In the genomic region with DNA sequence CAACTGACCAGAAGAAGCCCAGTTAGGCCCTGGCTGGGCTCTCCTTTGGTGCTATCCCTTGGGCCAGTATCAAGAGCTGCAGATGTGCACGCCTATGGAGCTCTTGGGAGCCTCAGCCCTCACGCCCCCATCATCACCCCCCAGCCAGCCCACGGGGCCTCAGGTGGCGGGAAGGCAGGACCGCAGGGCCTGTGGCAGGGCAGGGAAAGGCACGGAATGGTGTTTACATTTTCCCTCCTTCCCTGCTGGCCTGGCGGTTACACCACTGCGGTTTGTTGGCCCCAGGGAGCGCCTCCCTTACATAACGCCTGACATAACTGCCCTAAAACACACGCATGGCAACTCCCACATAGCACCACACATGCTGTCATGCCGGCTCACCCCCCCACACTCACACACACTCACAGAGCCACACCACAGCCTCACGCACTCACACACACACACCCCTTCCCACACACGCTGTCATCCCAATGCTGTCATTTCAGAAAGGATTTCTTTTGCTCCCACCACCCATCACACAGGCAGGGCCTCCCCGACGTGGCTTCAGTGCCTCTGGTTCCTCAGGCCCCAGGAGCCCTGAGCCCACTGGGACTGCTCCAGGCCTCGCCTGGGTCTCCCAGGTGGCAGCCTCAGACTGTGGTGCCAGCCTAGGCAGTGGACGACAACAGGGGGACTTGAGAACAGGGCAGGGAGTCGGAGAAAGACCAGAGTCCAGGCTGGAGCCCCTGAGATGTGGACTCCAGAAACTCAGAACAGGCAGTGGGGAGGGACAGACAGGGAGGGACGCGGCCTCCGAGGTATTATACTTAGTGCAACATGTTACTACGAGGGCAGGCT, we compare ENCODE assay signal across 1 cellular context.
TF ChIP-seq lines count a peak whose summit lies in the region.

No MANE protein-coding gene starts in this region.

TF ChIP-seq in HepG2, 621 proteins besides CTCF, POLR2A, EP300 and RAD21 (continued from another document and continues in another):
- TF ChIP-seq AHDC1 (CRISPR knock-in tag; IDR thresholded peaks at IDR 0.05; ENCODE audit: borderline replicate concordance): peak; percentile 57; the same call in 1 of the 2 replicates
- peak; percentile 61 for TF ChIP-seq HNRNPLL (IDR thresholded peaks at IDR 0.05; ENCODE audit: low read depth, low read length, poor library complexity, severe bottlenecking)
- peak; percentile 94 for TF ChIP-seq BRD4 (CRISPR knock-in tag; IDR thresholded peaks at IDR 0.05)
- TF ChIP-seq ATF7-NPFF (CRISPR knock-in tag; IDR thresholded peaks at IDR 0.05; ENCODE audit: low read depth): peak; percentile 93
- TF ChIP-seq, protein P1, sequence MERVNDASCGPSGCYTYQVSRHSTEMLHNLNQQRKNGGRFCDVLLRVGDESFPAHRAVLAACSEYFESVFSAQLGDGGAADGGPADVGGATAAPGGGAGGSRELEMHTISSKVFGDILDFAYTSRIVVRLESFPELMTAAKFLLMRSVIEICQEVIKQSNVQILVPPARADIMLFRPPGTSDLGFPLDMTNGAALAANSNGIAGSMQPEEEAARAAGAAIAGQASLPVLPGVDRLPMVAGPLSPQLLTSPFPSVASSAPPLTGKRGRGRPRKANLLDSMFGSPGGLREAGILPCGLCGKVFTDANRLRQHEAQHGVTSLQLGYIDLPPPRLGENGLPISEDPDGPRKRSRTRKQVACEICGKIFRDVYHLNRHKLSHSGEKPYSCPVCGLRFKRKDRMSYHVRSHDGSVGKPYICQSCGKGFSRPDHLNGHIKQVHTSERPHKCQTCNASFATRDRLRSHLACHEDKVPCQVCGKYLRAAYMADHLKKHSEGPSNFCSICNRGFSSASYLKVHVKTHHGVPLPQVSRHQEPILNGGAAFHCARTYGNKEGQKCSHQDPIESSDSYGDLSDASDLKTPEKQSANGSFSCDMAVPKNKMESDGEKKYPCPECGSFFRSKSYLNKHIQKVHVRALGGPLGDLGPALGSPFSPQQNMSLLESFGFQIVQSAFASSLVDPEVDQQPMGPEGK (CRISPR knock-in tag; IDR thresholded peaks at IDR 0.05): peak; percentile 93
- TF ChIP-seq RAD51 (IDR thresholded peaks at IDR 0.05; ENCODE audit: borderline replicate concordance): no peak
- peak; percentile 91 for TF ChIP-seq MTERF4 (CRISPR knock-in tag; IDR thresholded peaks at IDR 0.05)
- peak; percentile 95 for TF ChIP-seq TBX2 (CRISPR knock-in tag; IDR thresholded peaks at IDR 0.05; ENCODE audit: borderline replicate concordance)
- TF ChIP-seq, protein P2, sequence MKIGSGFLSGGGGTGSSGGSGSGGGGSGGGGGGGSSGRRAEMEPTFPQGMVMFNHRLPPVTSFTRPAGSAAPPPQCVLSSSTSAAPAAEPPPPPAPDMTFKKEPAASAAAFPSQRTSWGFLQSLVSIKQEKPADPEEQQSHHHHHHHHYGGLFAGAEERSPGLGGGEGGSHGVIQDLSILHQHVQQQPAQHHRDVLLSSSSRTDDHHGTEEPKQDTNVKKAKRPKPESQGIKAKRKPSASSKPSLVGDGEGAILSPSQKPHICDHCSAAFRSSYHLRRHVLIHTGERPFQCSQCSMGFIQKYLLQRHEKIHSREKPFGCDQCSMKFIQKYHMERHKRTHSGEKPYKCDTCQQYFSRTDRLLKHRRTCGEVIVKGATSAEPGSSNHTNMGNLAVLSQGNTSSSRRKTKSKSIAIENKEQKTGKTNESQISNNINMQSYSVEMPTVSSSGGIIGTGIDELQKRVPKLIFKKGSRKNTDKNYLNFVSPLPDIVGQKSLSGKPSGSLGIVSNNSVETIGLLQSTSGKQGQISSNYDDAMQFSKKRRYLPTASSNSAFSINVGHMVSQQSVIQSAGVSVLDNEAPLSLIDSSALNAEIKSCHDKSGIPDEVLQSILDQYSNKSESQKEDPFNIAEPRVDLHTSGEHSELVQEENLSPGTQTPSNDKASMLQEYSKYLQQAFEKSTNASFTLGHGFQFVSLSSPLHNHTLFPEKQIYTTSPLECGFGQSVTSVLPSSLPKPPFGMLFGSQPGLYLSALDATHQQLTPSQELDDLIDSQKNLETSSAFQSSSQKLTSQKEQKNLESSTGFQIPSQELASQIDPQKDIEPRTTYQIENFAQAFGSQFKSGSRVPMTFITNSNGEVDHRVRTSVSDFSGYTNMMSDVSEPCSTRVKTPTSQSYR (CRISPR knock-in tag; IDR thresholded peaks at IDR 0.05; ENCODE audit: borderline replicate concordance): peak; percentile 55; the same call in 1 of the 2 replicates
- peak; percentile 50; the same call in 1 of the 2 replicates for TF ChIP-seq ZBTB25 (CRISPR knock-in tag; IDR thresholded peaks at IDR 0.05)
- TF ChIP-seq ZNF570 (CRISPR knock-in tag; IDR thresholded peaks at IDR 0.05; ENCODE audit: borderline replicate concordance): 0 out of 2 replicates have a peak, but pooled peaks have one; percentile 24
- TF ChIP-seq DPF2 (CRISPR knock-in tag; IDR thresholded peaks at IDR 0.05; ENCODE audit: borderline replicate concordance, low read depth): peak; percentile 86
- TF ChIP-seq ZNF841 (CRISPR knock-in tag; IDR thresholded peaks at IDR 0.05; ENCODE audit: borderline replicate concordance): no peak
- no peak for TF ChIP-seq REXO4 (CRISPR knock-in tag; IDR thresholded peaks at IDR 0.05; ENCODE audit: borderline replicate concordance)
- TF ChIP-seq MXI1 (IDR thresholded peaks at IDR 0.05; ENCODE audit: borderline replicate concordance, low read depth, low read length): peak; percentile 52; the same call in 1 of the 3 replicates
- peak; percentile 91 for TF ChIP-seq ZNF746 (CRISPR knock-in tag; IDR thresholded peaks at IDR 0.05)
- no peak for TF ChIP-seq ARNT (IDR thresholded peaks at IDR 0.05)
- 0 out of 2 replicates have a peak, but pooled peaks have one; percentile 1 for TF ChIP-seq ZNF567 (CRISPR knock-in tag; IDR thresholded peaks at IDR 0.05; ENCODE audit: borderline replicate concordance)
- TF ChIP-seq ATF3 (CRISPR knock-in tag; IDR thresholded peaks at IDR 0.05): 0 out of 2 replicates have a peak, but pooled peaks have one; percentile 11
- TF ChIP-seq ZNF616 (CRISPR knock-in tag; IDR thresholded peaks at IDR 0.05; ENCODE audit: low read depth): 0 out of 2 replicates have a peak, but pooled peaks have one; percentile 30
- TF ChIP-seq, protein P3, sequence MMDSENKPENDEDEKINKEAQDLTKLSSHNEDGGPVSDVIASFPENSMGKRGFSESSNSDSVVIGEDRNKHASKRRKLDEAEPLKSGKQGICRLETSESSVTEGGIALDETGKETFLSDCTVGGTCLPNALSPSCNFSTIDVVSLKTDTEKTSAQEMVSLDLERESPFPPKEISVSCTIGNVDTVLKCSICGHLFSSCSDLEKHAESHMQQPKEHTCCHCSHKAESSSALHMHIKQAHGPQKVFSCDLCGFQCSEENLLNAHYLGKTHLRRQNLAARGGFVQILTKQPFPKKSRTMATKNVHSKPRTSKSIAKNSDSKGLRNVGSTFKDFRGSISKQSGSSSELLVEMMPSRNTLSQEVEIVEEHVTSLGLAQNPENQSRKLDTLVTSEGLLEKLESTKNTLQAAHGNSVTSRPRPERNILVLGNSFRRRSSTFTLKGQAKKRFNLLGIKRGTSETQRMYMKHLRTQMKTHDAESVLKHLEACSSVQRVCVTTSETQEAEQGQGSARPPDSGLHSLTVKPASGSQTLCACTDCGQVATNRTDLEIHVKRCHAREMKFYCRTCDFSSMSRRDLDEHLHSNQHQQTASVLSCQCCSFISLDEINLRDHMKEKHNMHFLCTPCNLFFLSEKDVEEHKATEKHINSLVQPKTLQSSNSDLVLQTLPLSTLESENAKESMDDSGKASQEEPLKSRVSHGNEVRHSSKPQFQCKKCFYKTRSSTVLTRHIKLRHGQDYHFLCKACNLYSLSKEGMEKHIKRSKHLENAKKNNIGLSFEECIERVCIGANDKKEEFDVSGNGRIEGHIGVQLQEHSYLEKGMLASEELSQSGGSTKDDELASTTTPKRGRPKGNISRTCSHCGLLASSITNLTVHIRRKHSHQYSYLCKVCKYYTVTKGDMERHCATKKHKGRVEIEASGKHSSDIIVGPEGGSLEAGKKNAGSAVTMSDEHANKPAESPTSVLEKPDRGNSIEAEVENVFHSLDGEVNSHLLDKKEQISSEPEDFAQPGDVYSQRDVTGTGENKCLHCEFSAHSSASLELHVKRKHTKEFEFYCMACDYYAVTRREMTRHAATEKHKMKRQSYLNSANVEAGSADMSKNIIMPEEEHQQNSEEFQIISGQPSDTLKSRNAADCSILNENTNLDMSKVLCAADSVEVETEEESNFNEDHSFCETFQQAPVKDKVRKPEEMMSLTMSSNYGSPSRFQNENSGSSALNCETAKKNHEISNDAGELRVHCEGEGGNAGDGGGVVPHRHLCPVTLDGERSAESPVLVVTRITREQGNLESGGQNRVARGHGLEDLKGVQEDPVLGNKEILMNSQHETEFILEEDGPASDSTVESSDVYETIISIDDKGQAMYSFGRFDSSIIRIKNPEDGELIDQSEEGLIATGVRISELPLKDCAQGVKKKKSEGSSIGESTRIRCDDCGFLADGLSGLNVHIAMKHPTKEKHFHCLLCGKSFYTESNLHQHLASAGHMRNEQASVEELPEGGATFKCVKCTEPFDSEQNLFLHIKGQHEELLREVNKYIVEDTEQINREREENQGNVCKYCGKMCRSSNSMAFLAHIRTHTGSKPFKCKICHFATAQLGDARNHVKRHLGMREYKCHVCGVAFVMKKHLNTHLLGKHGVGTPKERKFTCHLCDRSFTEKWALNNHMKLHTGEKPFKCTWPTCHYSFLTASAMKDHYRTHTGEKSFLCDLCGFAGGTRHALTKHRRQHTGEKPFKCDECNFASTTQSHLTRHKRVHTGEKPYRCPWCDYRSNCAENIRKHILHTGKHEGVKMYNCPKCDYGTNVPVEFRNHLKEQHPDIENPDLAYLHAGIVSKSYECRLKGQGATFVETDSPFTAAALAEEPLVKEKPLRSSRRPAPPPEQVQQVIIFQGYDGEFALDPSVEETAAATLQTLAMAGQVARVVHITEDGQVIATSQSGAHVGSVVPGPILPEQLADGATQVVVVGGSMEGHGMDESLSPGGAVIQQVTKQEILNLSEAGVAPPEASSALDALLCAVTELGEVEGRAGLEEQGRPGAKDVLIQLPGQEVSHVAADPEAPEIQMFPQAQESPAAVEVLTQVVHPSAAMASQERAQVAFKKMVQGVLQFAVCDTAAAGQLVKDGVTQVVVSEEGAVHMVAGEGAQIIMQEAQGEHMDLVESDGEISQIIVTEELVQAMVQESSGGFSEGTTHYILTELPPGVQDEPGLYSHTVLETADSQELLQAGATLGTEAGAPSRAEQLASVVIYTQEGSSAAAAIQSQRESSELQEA (CRISPR knock-in tag; IDR thresholded peaks at IDR 0.05; ENCODE audit: not compliant biosample characterization): peak; percentile 74
- TF ChIP-seq, protein P4, sequence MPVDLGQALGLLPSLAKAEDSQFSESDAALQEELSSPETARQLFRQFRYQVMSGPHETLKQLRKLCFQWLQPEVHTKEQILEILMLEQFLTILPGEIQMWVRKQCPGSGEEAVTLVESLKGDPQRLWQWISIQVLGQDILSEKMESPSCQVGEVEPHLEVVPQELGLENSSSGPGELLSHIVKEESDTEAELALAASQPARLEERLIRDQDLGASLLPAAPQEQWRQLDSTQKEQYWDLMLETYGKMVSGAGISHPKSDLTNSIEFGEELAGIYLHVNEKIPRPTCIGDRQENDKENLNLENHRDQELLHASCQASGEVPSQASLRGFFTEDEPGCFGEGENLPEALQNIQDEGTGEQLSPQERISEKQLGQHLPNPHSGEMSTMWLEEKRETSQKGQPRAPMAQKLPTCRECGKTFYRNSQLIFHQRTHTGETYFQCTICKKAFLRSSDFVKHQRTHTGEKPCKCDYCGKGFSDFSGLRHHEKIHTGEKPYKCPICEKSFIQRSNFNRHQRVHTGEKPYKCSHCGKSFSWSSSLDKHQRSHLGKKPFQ (CRISPR knock-in tag; IDR thresholded peaks at IDR 0.05; ENCODE audit: insufficient replicate concordance): peak; percentile 93
